14 cellular contexts compared by ENCODE assay signal in the genomic region with DNA sequence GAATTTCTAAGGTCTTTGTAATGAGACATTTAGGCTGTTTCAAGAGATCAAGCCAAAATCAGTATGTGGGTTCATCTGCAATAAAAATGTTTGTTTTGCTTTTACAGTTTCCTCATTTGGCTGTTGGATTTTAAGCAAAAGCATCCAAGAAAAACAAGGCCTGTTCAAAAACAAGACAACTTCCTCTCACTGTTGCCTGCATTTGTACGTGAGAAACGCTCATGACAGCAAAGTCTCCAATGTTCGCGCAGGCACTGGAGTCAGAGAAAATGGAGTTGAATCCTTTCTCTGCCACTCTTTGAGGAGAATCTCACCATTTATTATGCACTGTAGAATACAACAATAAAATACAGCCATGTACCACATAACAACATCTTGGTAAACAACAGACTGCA. TPM values are rescaled to one million over a fixed set of nuclear protein-coding genes. Genes with fewer than 3 reads are reported as not detected.
"Had no signal": no experiment of that assay in that cellular context is flagged by ENCODE, and none has a peak within 500 bp of the region (broad histone marks: within the 10 kb centered on the region; RNA-seq: fewer than 3 reads in every experiment).

No MANE protein-coding gene starts in this region.

RNA-seq across cellular contexts. Expression of gene RHD, which starts 56.5 kb away (rescaled TPM):
- total RNA-seq: hepatocyte; kidney epithelial cell; lower lobe of right lung; mammary epithelial cell; mucosa of gallbladder; naive thymus-derived CD8-positive, alpha-beta T cell; ovary; progenitor cell of endocrine pancreas; pulmonary artery endothelial cell; renal cortical epithelial cell; thyroid gland; transverse colon had no signal
- polyA plus RNA-seq: mammary epithelial cell, ovary, stomach, urinary bladder had no signal
